Comparison of ENCODE assay signal across 23 cellular contexts in genomic region chr11:83571301-83571700, GRCh38.
A peak's percentile ranks its signal among the peaks of the same experiment; 100 is the strongest.
DNase-seq lines count a peak whose midpoint lies in the region; ATAC-seq, FAIRE-seq and TF ChIP-seq lines count a peak whose summit lies in the region.
"Had no signal": no experiment of that assay in that cellular context is flagged by ENCODE, and none has a peak within 500 bp of the region (broad histone marks: within the 10 kb centered on the region; RNA-seq: fewer than 3 reads in every experiment).

No MANE protein-coding gene starts in this region.

- no peaks in the 10 kb centered on the region for H3K9me3 Mint-ChIP-seq in HFFc6
- H3K9me3 Mint-ChIP-seq: activated naive CD4-positive, alpha-beta T cell treated with anti-CD3 and anti-CD28 coated beads, Interleukin-2, amount 10 ng/mL, durations not matched to agents 7 days and 5 days; CD8-positive, alpha-beta T cell; endodermal cell had no signal

- H3K27me3 Mint-ChIP-seq in HFFc6 (ENCODE audit: insufficient read depth) = no peaks in the 10 kb centered on the region
- H3K27me3 Mint-ChIP-seq: activated naive CD4-positive, alpha-beta T cell treated with anti-CD3 and anti-CD28 coated beads, Interleukin-2, amount 10 ng/mL, durations not matched to agents 7 days and 5 days had no signal

- H3K4me1 Mint-ChIP-seq in HFFc6 (ENCODE audit: low read depth) = peaks cover 83% of the 10 kb centered on the region
- H3K4me1 Mint-ChIP-seq: activated naive CD4-positive, alpha-beta T cell treated with anti-CD3 and anti-CD28 coated beads, Interleukin-2, amount 10 ng/mL, durations not matched to agents 7 days and 5 days; stimulated activated effector memory CD8-positive, alpha-beta T cell treated with anti-CD3 and anti-CD28 coated beads, Interleukin-12 subunit alpha, Interleukin-12 subunit beta, amount 100 ng/mL, for 72 hours had no signal

- no peak overlapping the region for H3K4me3 ChIP-seq in choroid plexus epithelial cell (ENCODE audit: low read depth, low read length)
- H3K4me3 ChIP-seq in left lung = no peak overlapping the region
- no peak overlapping the region for H3K4me3 ChIP-seq in hepatocyte
- H3K4me3 ChIP-seq: colonic mucosa, gastrocnemius medialis, GM12878, suprapubic skin, uterus had no signal

- peak; percentile 57 for ATAC-seq in left lung
- no peak for ATAC-seq in HG03457 (IDR thresholded peaks at IDR 0.05; ENCODE audit: unreplicated experiment)
- ATAC-seq: CD8-positive, alpha-beta T cell; gastrocnemius medialis; GM12878; right cardiac atrium; stimulated activated effector memory CD8-positive, alpha-beta T cell treated with anti-CD3 and anti-CD28 coated beads, Interleukin-12 subunit alpha, Interleukin-12 subunit beta, amount 100 ng/mL, for 72 hours had no signal

- intact Hi-C loops in left lung (cut with DNase I) = no loop called here

- peak; percentile 5 for DNase-seq in AG08396 (ENCODE audit: low spot score)
- peak; percentile 57 for DNase-seq in HFFc6
- DNase-seq in choroid plexus epithelial cell (ENCODE audit: low read depth) = peak; percentile 38
- no peak for DNase-seq in left lung
- no peak for DNase-seq in hepatocyte (ENCODE audit: low spot score)
- no peak for DNase-seq in NCI-H1694 treated with DMSO at 0.1 percent for 48 hours (lab: John Stamatoyannopoulos, UW)
- DNase-seq in GM19239 (ENCODE audit: insufficient read length, low spot score) = no peak
- DNase-seq: activated naive CD4-positive, alpha-beta T cell treated with anti-CD3 and anti-CD28 coated beads, Interleukin-2, amount 10 ng/mL, durations not matched to agents 7 days and 5 days; activated T-cell treated with anti-CD3 and anti-CD28 coated beads, Interleukin-2, amount 50 U/mL, for 48 hours; CD8-positive, alpha-beta T cell; colonic mucosa; endodermal cell; gastrocnemius medialis; NCI-H1417 treated with DMSO at 0.1 percent for 48 hours; NCI-H510A treated with DMSO at 0.1 percent for 48 hours; occipital lobe; right cardiac atrium; uterus had no signal

- H3K27ac ChIP-seq in left lung = no peak overlapping the region
- no peak overlapping the region for H3K27ac ChIP-seq in hepatocyte
- H3K27ac ChIP-seq: colonic mucosa, gastrocnemius medialis, suprapubic skin, uterus had no signal

- H4K20me1 ChIP-seq in hepatocyte (ENCODE audit: insufficient read depth, poor library complexity, severe bottlenecking) = no peaks in the 10 kb centered on the region

- no peak for FAIRE-seq in GM19239 (lab: Jason Lieb, UNC)
- FAIRE-seq: GM12878, H54 had no signal

- H3K79me2 ChIP-seq in hepatocyte = no peaks in the 10 kb centered on the region

- H3K4me3 Mint-ChIP-seq in HFFc6 = no peak overlapping the region
- H3K4me3 Mint-ChIP-seq: activated naive CD4-positive, alpha-beta T cell treated with anti-CD3 and anti-CD28 coated beads, Interleukin-2, amount 10 ng/mL, durations not matched to agents 7 days and 5 days; CD8-positive, alpha-beta T cell; endodermal cell; stimulated activated effector memory CD8-positive, alpha-beta T cell treated with anti-CD3 and anti-CD28 coated beads, Interleukin-12 subunit alpha, Interleukin-12 subunit beta, amount 100 ng/mL, for 72 hours had no signal

- no peak for TF ChIP-seq CTCF in HFFc6 (IDR thresholded peaks at IDR 0.05)
- no peak for TF ChIP-seq CTCF in choroid plexus epithelial cell (conservative IDR thresholded peaks at IDR 0.05; ENCODE audit: low read depth, low read length)
- no peak for TF ChIP-seq CTCF in left lung (IDR thresholded peaks at IDR 0.05)
- TF ChIP-seq CTCF in hepatocyte (IDR thresholded peaks at IDR 0.05; ENCODE audit: poor library complexity) = no peak

- WGBS in hepatocyte (ENCODE audit: low lambda C conversion rate, missing lambda C conversion rate) = 69% methylated on average over 7 of the region's 7 CpGs

- no peak overlapping the region for H3K4me2 ChIP-seq in hepatocyte

- H3K36me3 Mint-ChIP-seq in HFFc6 (ENCODE audit: low read depth) = no peaks in the 10 kb centered on the region
- H3K36me3 Mint-ChIP-seq: activated naive CD4-positive, alpha-beta T cell treated with anti-CD3 and anti-CD28 coated beads, Interleukin-2, amount 10 ng/mL, durations not matched to agents 7 days and 5 days; CD8-positive, alpha-beta T cell; stimulated activated effector memory CD8-positive, alpha-beta T cell treated with anti-CD3 and anti-CD28 coated beads, Interleukin-12 subunit alpha, Interleukin-12 subunit beta, amount 100 ng/mL, for 72 hours had no signal

- H3K27me3 ChIP-seq in left lung (no peaks in the 10 kb centered on the region), hepatocyte (no peaks in the 10 kb centered on the region)
- H3K27me3 ChIP-seq: colonic mucosa, gastrocnemius medialis, suprapubic skin, uterus had no signal

- no peak overlapping the region for H2AFZ ChIP-seq in hepatocyte

- no peaks in the 10 kb centered on the region for H3K9me2 ChIP-seq in hepatocyte (replicated peaks; ENCODE audit: insufficient read depth)

- H3K4me1 ChIP-seq in left lung (no peaks in the 10 kb centered on the region), hepatocyte (ENCODE audit: insufficient read depth) (no peaks in the 10 kb centered on the region)
- H3K4me1 ChIP-seq: colonic mucosa, gastrocnemius medialis, uterus had no signal

- H3K9me3 ChIP-seq in left lung (no peaks in the 10 kb centered on the region), hepatocyte (ENCODE audit: low read depth) (no peaks in the 10 kb centered on the region)
- H3K9me3 ChIP-seq: colonic mucosa, gastrocnemius medialis, suprapubic skin, uterus had no signal

- H3K36me3 ChIP-seq in left lung (no peaks in the 10 kb centered on the region), hepatocyte (replicated peaks; ENCODE audit: insufficient read depth, low read depth) (no peaks in the 10 kb centered on the region)
- H3K36me3 ChIP-seq: colonic mucosa, gastrocnemius medialis, suprapubic skin, uterus had no signal

- peak overlapping the region; percentile 6; the same call in 1 of the 2 replicates for H3K27ac Mint-ChIP-seq in HFFc6
- H3K27ac Mint-ChIP-seq: activated naive CD4-positive, alpha-beta T cell treated with anti-CD3 and anti-CD28 coated beads, Interleukin-2, amount 10 ng/mL, durations not matched to agents 7 days and 5 days; CD8-positive, alpha-beta T cell; endodermal cell; stimulated activated effector memory CD8-positive, alpha-beta T cell treated with anti-CD3 and anti-CD28 coated beads, Interleukin-12 subunit alpha, Interleukin-12 subunit beta, amount 100 ng/mL, for 72 hours had no signal

Comparison
In these comparisons a context has a peak if more than half of its experiments do, and no peak if none do; other contexts are left out.
1. DNase-seq: peak in AG08396 (single experiment), HFFc6 (single experiment) and choroid plexus epithelial cell (single experiment); none in left lung (0 of 2), hepatocyte (single experiment), NCI-H1694 treated with DMSO at 0.1 percent for 48 hours (single experiment) and GM19239 (single experiment).